ENCODE assay signal across 35 cellular contexts in the genomic region with DNA sequence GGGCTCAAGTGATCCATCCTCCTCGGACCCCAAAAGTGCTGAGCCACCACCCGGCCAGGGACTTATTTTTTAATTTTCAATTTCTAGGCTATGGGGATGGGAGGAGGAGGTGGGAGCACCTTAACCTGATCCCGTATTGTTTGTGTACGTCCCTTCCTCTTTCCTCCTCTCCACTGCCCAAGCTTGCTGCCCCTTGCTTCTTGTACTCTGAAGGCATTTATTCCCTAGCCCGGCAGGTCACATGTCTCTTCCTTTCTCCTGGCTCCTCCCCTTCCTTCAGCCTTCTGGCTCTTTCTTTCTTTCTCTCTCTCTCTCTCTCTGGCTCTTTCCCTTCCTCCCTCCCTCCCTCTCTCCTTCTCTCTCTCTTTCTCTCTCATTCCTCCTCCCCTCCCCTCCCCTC. TPM values are rescaled to one million over a fixed set of nuclear protein-coding genes. Genes with fewer than 3 reads are reported as not detected.
"Had no signal": no experiment of that assay in that cellular context is flagged by ENCODE, and none has a peak within 500 bp of the region (broad histone marks: within the 10 kb centered on the region; RNA-seq: fewer than 3 reads in every experiment).

No MANE protein-coding gene starts in this region.

- ATAC-seq: activated CD8-positive, alpha-beta T cell treated with anti-CD3 and anti-CD28 coated beads, Interleukin-2, amount 10 ng/mL, durations not matched to agents 7 days and 5 days; activated naive CD4-positive, alpha-beta T cell treated with anti-CD3 and anti-CD28 coated beads, Interleukin-2, amount 50 U/mL, for 72 hours; activated T-cell treated with anti-CD3 and anti-CD28 coated beads, Interleukin-2, amount 50 U/mL, for 72 hours; body of pancreas; gastrocnemius medialis; left ventricle myocardium superior; mucosa of descending colon; pancreas; sciatic nerve; stimulated activated effector memory CD8-positive, alpha-beta T cell treated with anti-CD3 and anti-CD28 coated beads, Interleukin-12 subunit alpha, Interleukin-12 subunit beta, amount 100 ng/mL, for 72 hours had no signal

- FAIRE-seq: endometrium, pancreas, urothelium cell line had no signal

- H3K4me3 ChIP-seq: adrenal gland, body of pancreas, colonic mucosa, gastrocnemius medialis, mucosa of descending colon, pancreas, prostate gland, skin epidermis, thoracic aorta had no signal

- H3K4me1 ChIP-seq: body of pancreas, colonic mucosa, gastrocnemius medialis, pancreas, prostate gland had no signal

- H3K27ac ChIP-seq: adrenal gland, body of pancreas, colonic mucosa, gastrocnemius medialis, pancreas, prostate gland, skin epidermis, thoracic aorta had no signal

- H3K27me3 ChIP-seq: adrenal gland, body of pancreas, colonic mucosa, pancreas had no signal

- H3K36me3 ChIP-seq: adrenal gland, colonic mucosa, gastrocnemius medialis, pancreas, prostate gland, thoracic aorta had no signal

- DNase-seq: activated B cell treated with CpG ODN at 0.5 μM for 24 hours; activated CD8-positive, alpha-beta T cell treated with anti-CD3 and anti-CD28 coated beads, Interleukin-2, amount 10 ng/mL, durations not matched to agents 7 days and 5 days; activated naive CD4-positive, alpha-beta T cell; activated T-cell treated with anti-CD3 and anti-CD28 coated beads for 4 hours; activated T-cell treated with anti-CD3 and anti-CD28 coated beads, Interleukin-2, amount 50 U/mL, for 72 hours; adrenal gland; aorta; body of pancreas; cerebellar nuclear complex; colonic mucosa; effector CD8-positive, alpha-beta T cell; gastrocnemius medialis; glutamatergic neuron; islet precursor cell; left ventricle myocardium superior; mucosa of descending colon; pancreas; retina; stimulated activated CD4-positive, alpha-beta T cell treated with anti-CD3 and anti-CD28 coated beads, Interleukin-12 subunit alpha, Interleukin-12 subunit beta, amount 100 ng/mL, for 4 hours; stimulated activated CD4-positive, alpha-beta T cell treated with anti-CD3 and anti-CD28 coated beads, Interleukin-4, amount 100 ng/mL, for 24 hours; T-helper 2 cell; trophoblast cell had no signal

- H3K9me3 ChIP-seq: adrenal gland, body of pancreas, colonic mucosa, gastrocnemius medialis, mucosa of descending colon, pancreas, prostate gland, thoracic aorta had no signal

RNA-seq across cellular contexts. Expression of a gene that starts 56.0 kb away (rescaled TPM):
- total RNA-seq: activated B cell treated with CpG ODN at 0.5 μM for 24 hours; activated CD8-positive, alpha-beta T cell treated with anti-CD3 and anti-CD28 coated beads, Interleukin-2, amount 10 ng/mL, durations not matched to agents 7 days and 5 days; activated naive CD4-positive, alpha-beta T cell treated with anti-CD3 and anti-CD28 coated beads, Interleukin-2, amount 50 U/mL, for 72 hours; aorta; dermis microvascular lymphatic vessel endothelial cell; epithelial cell of proximal tubule; gastrocnemius medialis; left ventricle myocardium superior; lung microvascular endothelial cell; mesenteric fat pad; mucosa of descending colon; subcutaneous adipose tissue had no signal
- polyA plus RNA-seq: aorta had no signal
